Comparison of ENCODE assay signal across 11 cellular contexts in genomic region chr3:52090620-52091468, GRCh38. TPM values are rescaled to one million over a fixed set of nuclear protein-coding genes. Genes with fewer than 3 reads are reported as not detected.
DNase-seq lines count a peak whose midpoint lies in the region; ATAC-seq, FAIRE-seq and TF ChIP-seq lines count a peak whose summit lies in the region.
"Had no signal": no experiment of that assay in that cellular context is flagged by ENCODE, and none has a peak within 500 bp of the region (broad histone marks: within the 10 kb centered on the region; RNA-seq: fewer than 3 reads in every experiment).

No MANE protein-coding gene starts in this region.

- H3K9me2 ChIP-seq in HCT116 (ENCODE audit: insufficient read depth): no peaks in the 10 kb centered on the region

- no peaks in the 10 kb centered on the region for H3K9me3 ChIP-seq in HCT116 (ENCODE audit: control insufficient read depth in 1 of 2, insufficient read depth in 1 of 2, low read depth in 1 of 2, low read length in 2 of 2)
- H3K9me3 ChIP-seq in breast epithelium: no peaks in the 10 kb centered on the region
- no peaks in the 10 kb centered on the region for H3K9me3 ChIP-seq in kidney (ENCODE audit: control insufficient read depth in 1 of 2, low read length in 2 of 2)
- H3K9me3 ChIP-seq: BE2C had no signal

- CTCF ChIA-PET in HCT116 (lab: Charles Lee): no interaction called here

- intact Hi-C loops in HCT116 (cut with micrococcal nuclease): no loop called here
- intact Hi-C loops in breast epithelium (cut with DNase I; ENCODE audit: low total_unique reads): no loop called here
- intact Hi-C loops in kidney (cut with DNase I): no loop called here

- H3K36me3 ChIP-seq in HCT116 (ENCODE audit: control insufficient read depth in 1 of 2, insufficient read depth in 2 of 2, low read length in 2 of 2) (0 out of 4 replicates have a peak, but pooled peaks cover 0 to 5% of the 10 kb centered on the region in 2 experiments), breast epithelium (no peaks in the 10 kb centered on the region), kidney (ENCODE audit: control insufficient read depth in 1 of 2, insufficient read depth in 2 of 2, low read length in 2 of 2) (no peaks in the 10 kb centered on the region)
- H3K36me3 ChIP-seq: BE2C had no signal

- H3K36me3 Mint-ChIP-seq in T-helper 2 cell treated with Interferon-gamma antibody and Interleukin-4, amounts not matched to agents 5 μg/mL and 100 μg/mL, for 36 hours (ENCODE audit: low read depth): peaks cover 3% of the 10 kb centered on the region

- TF ChIP-seq POLR2A in HCT116 (IDR thresholded peaks at IDR 0.05; ENCODE audit: borderline replicate concordance, extremely low read depth, insufficient read depth, insufficient read length): no peak
- no peak for TF ChIP-seq POLR2A in breast epithelium (IDR thresholded peaks at IDR 0.05)

- DNase-seq in HCT116 (ENCODE audit: low read depth, low spot score) (no peak), breast epithelium (ENCODE audit: low spot score in 2 of 2) (no peak), kidney (peak; percentile 61), NCI-H2227 treated with DMSO at 0.1 percent for 48 hours (lab: John Stamatoyannopoulos, UW) (no peak)
- DNase-seq in T-helper 2 cell treated with Interferon-gamma antibody and Interleukin-4, amounts not matched to agents 5 μg/mL and 100 μg/mL, for 36 hours (ENCODE audit: low spot score): no peak
- DNase-seq: BE2C, NCI-H1048 had no signal

- ATAC-seq in HCT116 (peak; percentile 20), HG03139 (IDR thresholded peaks at IDR 0.05; ENCODE audit: unreplicated experiment) (no peak), GM21529 (IDR thresholded peaks at IDR 0.05; ENCODE audit: unreplicated experiment) (no peak)

- H3K27ac Mint-ChIP-seq in T-helper 2 cell treated with Interferon-gamma antibody and Interleukin-4, amounts not matched to agents 5 μg/mL and 100 μg/mL, for 36 hours: no peak overlapping the region

- H4K20me1 ChIP-seq in HCT116 (ENCODE audit: insufficient read depth): no peaks in the 10 kb centered on the region

- H3K4me3 Mint-ChIP-seq in T-helper 2 cell treated with Interferon-gamma antibody and Interleukin-4, amounts not matched to agents 5 μg/mL and 100 μg/mL, for 36 hours: no peak overlapping the region

- FAIRE-seq in kidney (lab: Jason Lieb, UNC): no peak

- H3K27ac ChIP-seq in HCT116 (ENCODE audit: low read depth, low read length): peak overlapping the region; percentile 69
- H3K27ac ChIP-seq in breast epithelium: peak overlapping the region; percentile 61 to 93
- H3K27ac ChIP-seq in kidney (ENCODE audit: low read depth in 2 of 2, low read length in 2 of 2): peak overlapping the region; percentile 12 to 66
- H3K27ac ChIP-seq in skin epidermis: peak overlapping the region in 20 of 21 experiments; percentile 9 to 83 (median 56)
- H3K27ac ChIP-seq: HL-60 had no signal

- no peak overlapping the region for H2AFZ ChIP-seq in HCT116 (ENCODE audit: low read depth, low read length, poor library complexity, severe bottlenecking)

- peaks cover 23% of the 10 kb centered on the region for H3K4me1 Mint-ChIP-seq in T-helper 2 cell treated with Interferon-gamma antibody and Interleukin-4, amounts not matched to agents 5 μg/mL and 100 μg/mL, for 36 hours (ENCODE audit: low read depth)

- no peaks in the 10 kb centered on the region for H3K79me2 ChIP-seq in HCT116 (ENCODE audit: insufficient read depth, low read length)

- H3K4me2 ChIP-seq in HCT116 (ENCODE audit: low read length): peak overlapping the region; percentile 73

- H3K4me3 ChIP-seq in HCT116 (replicated peaks in 1 of 2; ENCODE audit: low read depth in 1 of 2, low read length in 2 of 2) (peak overlapping the region in 1 of 2 experiments; percentile 26; a peak in 1 of 4 replicates), breast epithelium (no peak overlapping the region), kidney (ENCODE audit: low read length in 2 of 2) (no peak overlapping the region), skin epidermis (no peak overlapping the region)

- H3K9me3 Mint-ChIP-seq in T-helper 2 cell treated with Interferon-gamma antibody and Interleukin-4, amounts not matched to agents 5 μg/mL and 100 μg/mL, for 36 hours: no peaks in the 10 kb centered on the region

- H3K27me3 ChIP-seq in HCT116 (ENCODE audit: insufficient read depth, low read length) (no peaks in the 10 kb centered on the region), breast epithelium (no peaks in the 10 kb centered on the region)
- H3K27me3 ChIP-seq: BE2C had no signal

- H3K9ac ChIP-seq in HCT116 (ENCODE audit: low read length) (peak overlapping the region; percentile 58), kidney (ENCODE audit: low read length in 2 of 2) (no peak overlapping the region)

- TF ChIP-seq RAD21 in HCT116 (IDR thresholded peaks at IDR 0.05; ENCODE audit: low read depth): no peak

- no TSS peak for BruUV-seq in HCT116 (replicated peaks; lab: Mats Ljungman, UMichigan)

- RAD21 ChIA-PET in HCT116 (lab: Charles Lee; ENCODE audit: low non-redundant PET in 1 of 2, low total read pairs in 2 of 2, uncharacterized antibody in 2 of 2, unreplicated experiment in 2 of 2): no interaction called here

- TF ChIP-seq CTCF in HCT116 (IDR thresholded peaks at IDR 0.05 in 2 of 3, conservative IDR thresholded peaks at IDR 0.05 in 1 of 3; ENCODE audit: borderline replicate concordance in 1 of 3, insufficient read depth in 1 of 3, low read depth in 2 of 3, low read length in 2 of 3): no peak
- TF ChIP-seq CTCF in breast epithelium (IDR thresholded peaks at IDR 0.05): no peak
- no peak for TF ChIP-seq CTCF in kidney (IDR thresholded peaks at IDR 0.05; ENCODE audit: borderline replicate concordance, extremely low read depth, insufficient read depth)

- H3K4me1 ChIP-seq in HCT116 (ENCODE audit: control insufficient read depth in 1 of 2, insufficient read depth in 2 of 2, low read length in 2 of 2) (peaks cover 23 to 53% of the 10 kb centered on the region in 2 experiments), breast epithelium (no peaks in the 10 kb centered on the region), kidney (ENCODE audit: control insufficient read depth in 1 of 2, insufficient read depth in 1 of 2, low read depth in 1 of 2, low read length in 2 of 2) (peaks cover 13 to 22% of the 10 kb centered on the region in 2 donors)
- H3K4me1 ChIP-seq: BE2C had no signal

- no peaks in the 10 kb centered on the region for H3K27me3 Mint-ChIP-seq in T-helper 2 cell treated with Interferon-gamma antibody and Interleukin-4, amounts not matched to agents 5 μg/mL and 100 μg/mL, for 36 hours (ENCODE audit: low read depth)

- POLR2A ChIA-PET in HCT116 (lab: Charles Lee): no interaction called here

TF ChIP-seq in HCT116, 20 proteins besides CTCF, POLR2A, EP300 and RAD21:
- no peak for TF ChIP-seq MAX (IDR thresholded peaks at IDR 0.05)
- TF ChIP-seq CBX3 (IDR thresholded peaks at IDR 0.05; ENCODE audit: low read depth): no peak
- no peak for TF ChIP-seq JUND (IDR thresholded peaks at IDR 0.05)
- no peak for TF ChIP-seq ZNF274 (IDR thresholded peaks at IDR 0.05; ENCODE audit: low read depth, low read length)
- TF ChIP-seq ELF1 (IDR thresholded peaks at IDR 0.05; ENCODE audit: borderline replicate concordance, low read depth): no peak
- TF ChIP-seq POLR2AphosphoS5 (IDR thresholded peaks at IDR 0.05; ENCODE audit: low read depth, low read length): no peak
- TF ChIP-seq YY1 (IDR thresholded peaks at IDR 0.05; ENCODE audit: extremely low read depth, insufficient replicate concordance, low read depth, low read length): no peak
- TF ChIP-seq SRF (IDR thresholded peaks at IDR 0.05; ENCODE audit: low read depth): no peak
- TF ChIP-seq REST (IDR thresholded peaks at IDR 0.05; ENCODE audit: low read depth): no peak
- no peak for TF ChIP-seq EGR1 (IDR thresholded peaks at IDR 0.05; ENCODE audit: low read depth)
- no peak for TF ChIP-seq ZFX (IDR thresholded peaks at IDR 0.05)

RNA-seq across cellular contexts. Expression of gene DUSP7, which starts 34.5 kb away (rescaled TPM):
- total RNA-seq in HCT116 (2021; ENCODE audit: unreplicated experiment): 16.6 TPM
- polyA plus RNA-seq in HCT116 (2012): 15.2 and 16.0 TPM in 2 replicates
- 10 to 100 TPM in 1 of 3 donors, 1 to 10 TPM in 2; 7.0 to 11.1 (median 8.6) TPM for total RNA-seq in breast epithelium
- total RNA-seq in kidney: 19.8 TPM
- 10.1 TPM for polyA plus RNA-seq in kidney (ENCODE audit: insufficient read depth, low read depth, low replicate concordance)
